In genomic region chr7:13963925-13964324, GRCh38 we compare ENCODE assay signal across 17 cellular contexts.
DNase-seq lines count a peak whose midpoint lies in the region; ATAC-seq, FAIRE-seq and TF ChIP-seq lines count a peak whose summit lies in the region.
"Had no signal": no experiment of that assay in that cellular context is flagged by ENCODE, and none has a peak within 500 bp of the region (broad histone marks: within the 10 kb centered on the region; RNA-seq: fewer than 3 reads in every experiment).

No MANE protein-coding gene starts in this region.

- H3K9me3 ChIP-seq in NT2/D1 (ENCODE audit: insufficient read depth, low read length) (no peaks in the 10 kb centered on the region), iPS-20b (ENCODE audit: insufficient read depth, low read depth, low read length) (no peaks in the 10 kb centered on the region)
- H3K9me3 ChIP-seq: BLaER1 treated with 17β-estradiol and CSF1 and Interleukin-3, amounts not matched to agents 10 nM and 100 nM had no signal

- H3K9ac ChIP-seq in NT2/D1 (ENCODE audit: insufficient read length, low read depth) (no peak overlapping the region), iPS-20b (ENCODE audit: low read depth, low read length) (no peak overlapping the region)
- H3K9ac ChIP-seq: BLaER1 treated with 17β-estradiol and CSF1 and Interleukin-3, amounts not matched to agents 10 nM and 100 nM; GM23248; KMS-11 had no signal

- no peak for TF ChIP-seq POLR2A in H54 (IDR thresholded peaks at IDR 0.05; ENCODE audit: low read depth, low read length)

- DNase-seq in H54 (ENCODE audit: insufficient read length, low spot score): no peak
- DNase-seq in NT2/D1 (ENCODE audit: low read depth, low spot score): peak; percentile 28
- no peak for DNase-seq in activated CD4-positive, alpha-beta T cell treated with anti-CD3 and anti-CD28 coated beads, Interleukin-2, amount 50 U/mL, for 4 hours
- DNase-seq in OCI-M1 (lab: John Stamatoyannopoulos, UW): no peak
- DNase-seq: Calu3; CD8-positive, alpha-beta T cell; DND-41; EL; GM23248; HFFc6 had no signal

- no peak overlapping the region for H3K4me3 ChIP-seq in NT2/D1 (ENCODE audit: insufficient read length, low read depth)
- 0 out of 2 replicates have a peak overlapping the region, but pooled peaks have one; percentile 23 for H3K4me3 ChIP-seq in iPS-20b (ENCODE audit: low read length)
- H3K4me3 ChIP-seq: BLaER1 treated with 17β-estradiol and CSF1 and Interleukin-3, amounts not matched to agents 10 nM and 100 nM; GM23248 had no signal

- no peaks in the 10 kb centered on the region for H3K27me3 ChIP-seq in NT2/D1 (ENCODE audit: insufficient read depth, insufficient read length)
- no peaks in the 10 kb centered on the region for H3K27me3 ChIP-seq in iPS-20b (ENCODE audit: insufficient read depth, low read length)
- H3K27me3 ChIP-seq: BLaER1 treated with 17β-estradiol and CSF1 and Interleukin-3, amounts not matched to agents 10 nM and 100 nM had no signal

- H3K36me3 ChIP-seq in NT2/D1 (ENCODE audit: insufficient read depth, insufficient read length, low read length) (no peaks in the 10 kb centered on the region), iPS-20b (ENCODE audit: insufficient read depth, low read depth, low read length) (peaks cover 4% of the 10 kb centered on the region; the same call in 1 of the 2 replicates)
- H3K36me3 ChIP-seq: BLaER1 treated with 17β-estradiol and CSF1 and Interleukin-3, amounts not matched to agents 10 nM and 100 nM had no signal

- H3K4me1 ChIP-seq in NT2/D1 (ENCODE audit: insufficient read depth, insufficient read length) (no peaks in the 10 kb centered on the region), iPS-20b (ENCODE audit: insufficient read depth, low read length) (peaks cover 7% of the 10 kb centered on the region; the same call in 1 of the 2 replicates)
- H3K4me1 ChIP-seq: BLaER1 treated with 17β-estradiol and CSF1 and Interleukin-3, amounts not matched to agents 10 nM and 100 nM had no signal

- no peak overlapping the region for H3K27ac ChIP-seq in iPS-20b (ENCODE audit: low read length)
- H3K27ac ChIP-seq: BLaER1 treated with 17β-estradiol and CSF1 and Interleukin-3, amounts not matched to agents 10 nM and 100 nM; GM23248; KMS-11 had no signal

- FAIRE-seq in H54 (lab: Jason Lieb, UNC): peak; percentile 64
- FAIRE-seq: G401.6, GM12891 had no signal

- ATAC-seq in GM19023 (IDR thresholded peaks at IDR 0.05; ENCODE audit: unreplicated experiment): no peak
- ATAC-seq: CD8-positive, alpha-beta T cell; HCT116 had no signal
